Comparison of ENCODE assay signal across 10 cellular contexts in the genomic region with DNA sequence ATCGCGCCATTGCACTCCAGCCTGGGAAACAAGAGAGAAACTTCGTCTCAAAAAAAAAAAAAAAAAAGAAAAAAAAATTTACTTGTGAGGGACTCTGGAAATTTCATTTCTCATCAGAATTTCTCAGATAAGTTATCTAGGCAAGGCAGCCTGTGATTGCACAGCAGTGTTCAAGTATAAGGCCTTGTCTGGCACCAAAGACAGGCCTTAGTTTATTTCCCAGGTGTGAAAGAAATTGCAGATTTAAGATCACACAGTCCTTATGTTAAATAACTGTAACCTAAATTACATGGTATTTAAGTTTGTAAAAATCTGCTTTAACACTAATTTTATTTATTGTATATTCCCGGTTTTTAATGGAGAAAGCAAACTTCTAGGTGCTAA. TPM values are rescaled to one million over a fixed set of nuclear protein-coding genes. Genes with fewer than 3 reads are reported as not detected.
DNase-seq lines count a peak whose midpoint lies in the region; ATAC-seq, FAIRE-seq and TF ChIP-seq lines count a peak whose summit lies in the region.
"Had no signal": no experiment of that assay in that cellular context is flagged by ENCODE, and none has a peak within 500 bp of the region (broad histone marks: within the 10 kb centered on the region; RNA-seq: fewer than 3 reads in every experiment).

No MANE protein-coding gene starts in this region.

- no peak overlapping the region for H4K8ac ChIP-seq in H1 (ENCODE audit: extremely low read depth, insufficient read depth, low read length)
- no peak overlapping the region for H4K8ac ChIP-seq in trophoblast cell (ENCODE audit: low read depth, low read length)

- no peak overlapping the region for H4K12ac ChIP-seq in trophoblast cell (ENCODE audit: low read depth, low read length)

- no peaks in the 10 kb centered on the region for H3K27me3 ChIP-seq in DND-41 (ENCODE audit: insufficient read depth, low read length, poor library complexity)
- no peaks in the 10 kb centered on the region for H3K27me3 ChIP-seq in PC-3 (ENCODE audit: low read length)
- no peaks in the 10 kb centered on the region for H3K27me3 ChIP-seq in H1 (replicated peaks in 1 of 4; ENCODE audit: control insufficient read depth in 3 of 4, extremely low read depth in 1 of 4, insufficient read depth in 3 of 4, low read length in 3 of 4)
- no peaks in the 10 kb centered on the region for H3K27me3 ChIP-seq in trophoblast cell (ENCODE audit: insufficient read depth, low read length)

- WGBS in H1 (ENCODE audit: extremely low coverage in 1 of 2, insufficient coverage in 1 of 2, insufficient read length in 1 of 2, insufficient replicate concordance in 2 of 2, low coverage in 1 of 2, low lambda C conversion rate in 2 of 2, missing lambda C conversion rate in 1 of 2), 2 experiments = 63% methylated on average over 1 of the region's 4 CpGs; no CpG with 5 or more reads in 1 of the 2 experiments
- WGBS in trophoblast cell (ENCODE audit: extremely low coverage, insufficient coverage, insufficient read length) = no CpG with 5 or more reads among the region's 4 CpGs

- H3K36me3 ChIP-seq in DND-41 (ENCODE audit: insufficient read depth, low read length) (peaks cover 15% of the 10 kb centered on the region; the same call in 1 of the 2 replicates), PC-3 (ENCODE audit: low read depth, low read length) (peaks cover 7% of the 10 kb centered on the region), H1 (ENCODE audit: control insufficient read depth in 2 of 4, insufficient read depth in 4 of 4, low read length in 3 of 4) (no peaks in the 10 kb centered on the region), trophoblast cell (ENCODE audit: control insufficient read depth in 1 of 2, insufficient read depth in 2 of 2, low read length in 2 of 2) (no peaks in the 10 kb centered on the region)

- ATAC-seq in DND-41 (ENCODE audit: insufficient read depth, low read depth) (no peak), PC-3 (no peak), HG03521 (IDR thresholded peaks at IDR 0.05; ENCODE audit: unreplicated experiment) (no peak), GM18907 (IDR thresholded peaks at IDR 0.05; ENCODE audit: unreplicated experiment) (no peak), sciatic nerve (no peak)

- no peak for TF ChIP-seq EP300 in H1 (IDR thresholded peaks at IDR 0.05; ENCODE audit: borderline replicate concordance in 1 of 2, low read depth in 2 of 2, low read length in 2 of 2)

- H3K4me3 ChIP-seq in DND-41 (ENCODE audit: low read depth in 1 of 2, low read length in 2 of 2) = peak overlapping the region in 1 of 2 experiments; percentile 52; a peak in 2 of 4 replicates
- H3K4me3 ChIP-seq in PC-3 (ENCODE audit: low read length) = peak overlapping the region; percentile 96
- H3K4me3 ChIP-seq in H1 (ENCODE audit: extremely low read depth in 1 of 4, insufficient read depth in 2 of 4, low read depth in 3 of 4, low read length in 4 of 4) = peak overlapping the region in 1 of 4 experiments; percentile 99; a peak in 2 of 8 replicates
- no peak overlapping the region for H3K4me3 ChIP-seq in trophoblast cell (ENCODE audit: low read depth, low read length)

- no peak for FAIRE-seq in H1 (lab: Jason Lieb, UNC)

- no peak; a peak in 1 of 3 replicates for TF ChIP-seq POLR2A in H1 (IDR thresholded peaks at IDR 0.05; ENCODE audit: control extremely low read depth in 1 of 2, low read depth in 2 of 2, low read length in 2 of 2)

- no peak overlapping the region for H2BK15ac ChIP-seq in H1 (ENCODE audit: low read length)

- H2BK120ac ChIP-seq in H1 (replicated peaks; ENCODE audit: low read depth, low read length) (peak overlapping the region; percentile 91), trophoblast cell (ENCODE audit: insufficient read depth, low read length, poor library complexity) (no peak overlapping the region)

- no peaks in the 10 kb centered on the region for H3K9me2 ChIP-seq in PC-3 (replicated peaks; ENCODE audit: low read length)

- peak overlapping the region; percentile 32; the same call in 1 of the 2 replicates for H2BK5ac ChIP-seq in H1 (ENCODE audit: low read depth, low read length)
- no peak overlapping the region for H2BK5ac ChIP-seq in trophoblast cell (ENCODE audit: low read depth, low read length, poor library complexity)

- TF ChIP-seq CTCF in DND-41 (IDR thresholded peaks at IDR 0.05; ENCODE audit: borderline replicate concordance, extremely low read depth, low read length, poor library complexity, severe bottlenecking) = no peak
- no peak for TF ChIP-seq CTCF in PC-3 (conservative IDR thresholded peaks at IDR 0.05; ENCODE audit: low read depth, low read length)
- TF ChIP-seq CTCF in H1 (IDR thresholded peaks at IDR 0.05; ENCODE audit: control extremely low read depth in 1 of 3, insufficient read depth in 1 of 3, low read depth in 1 of 3, low read length in 3 of 3) = no peak

- no peak overlapping the region for H2BK20ac ChIP-seq in H1 (ENCODE audit: low read length)

- H3K4me1 ChIP-seq in DND-41 (ENCODE audit: insufficient read depth, low read length) (peaks cover 37% of the 10 kb centered on the region), PC-3 (ENCODE audit: insufficient read depth, low read length) (peaks cover 44% of the 10 kb centered on the region), H1 (replicated peaks in 1 of 4; ENCODE audit: control insufficient read depth in 3 of 4, insufficient read depth in 4 of 4, low read length in 3 of 4) (peaks cover 1 to 9% (median 4%) of the 10 kb centered on the region in 4 experiments; a peak in 4 of 7 replicates), trophoblast cell (ENCODE audit: control insufficient read depth in 1 of 2, insufficient read depth in 2 of 2, low read length in 2 of 2) (peaks cover 0 to 5% of the 10 kb centered on the region in 2 experiments)

- no peak overlapping the region for H2AK5ac ChIP-seq in H1 (ENCODE audit: low read depth, low read length)
- no peak overlapping the region for H2AK5ac ChIP-seq in trophoblast cell (ENCODE audit: low read length)

- H3K79me1 ChIP-seq in H1 (ENCODE audit: low read depth, low read length) (no peaks in the 10 kb centered on the region), trophoblast cell (ENCODE audit: low read length) (peaks cover 18% of the 10 kb centered on the region)

- H4K91ac ChIP-seq in H1 (replicated peaks; ENCODE audit: insufficient read length, low read length) = no peak overlapping the region
- no peak overlapping the region for H4K91ac ChIP-seq in trophoblast cell (ENCODE audit: low read depth, low read length)

- H3K27ac ChIP-seq in DND-41 (ENCODE audit: low read length) (peak overlapping the region; percentile 96), PC-3 (ENCODE audit: low read length) (peak overlapping the region; percentile 94), H1 (ENCODE audit: low read depth, low read length) (peak overlapping the region; percentile 91), trophoblast cell (ENCODE audit: low read depth, low read length) (peak overlapping the region; percentile 84)

- peak overlapping the region; percentile 84 for H3K9ac ChIP-seq in DND-41 (ENCODE audit: low read depth, low read length)
- peak overlapping the region; percentile 89 for H3K9ac ChIP-seq in PC-3 (ENCODE audit: low read length)
- H3K9ac ChIP-seq in H1 (replicated peaks in 1 of 4; ENCODE audit: extremely low read depth in 1 of 4, low read depth in 3 of 4, low read length in 3 of 4) = peak overlapping the region in 1 of 4 experiments; percentile 49; a peak in 2 of 7 replicates
- H3K9ac ChIP-seq in trophoblast cell (ENCODE audit: low read length) = no peak overlapping the region

- no peak overlapping the region for H2BK12ac ChIP-seq in H1 (ENCODE audit: low read depth, low read length)
- H2BK12ac ChIP-seq in trophoblast cell (ENCODE audit: low read length) = no peak overlapping the region

- no peak overlapping the region for H3K56ac ChIP-seq in H1 (replicated peaks; ENCODE audit: insufficient read length, low read depth, low read length)

- H3K23ac ChIP-seq in H1 (ENCODE audit: insufficient read length) (no peak overlapping the region), trophoblast cell (ENCODE audit: low read length) (no peak overlapping the region)

- BruUV-seq in PC-3 (replicated peaks; lab: Mats Ljungman, UMichigan) = no TSS peak

- H3K79me2 ChIP-seq in DND-41 (ENCODE audit: insufficient read depth, low read length) (peaks cover 30% of the 10 kb centered on the region), PC-3 (ENCODE audit: low read length) (peaks cover 49% of the 10 kb centered on the region), H1 (ENCODE audit: control insufficient read depth in 1 of 2, insufficient read depth in 2 of 2, low read length in 2 of 2) (peaks cover 0 to 29% of the 10 kb centered on the region in 2 experiments; a peak in 3 of 4 replicates), trophoblast cell (ENCODE audit: control insufficient read depth, insufficient read depth, low read length, poor library complexity) (peaks cover 18% of the 10 kb centered on the region)

- peak overlapping the region; percentile 94 for H4K5ac ChIP-seq in H1 (ENCODE audit: insufficient read length, low read depth, low read length)

- no peak for DNase-seq in DND-41
- DNase-seq in PC-3 = no peak
- no peak for DNase-seq in H1 (ENCODE audit: low read depth in 1 of 2, low spot score in 2 of 2)
- DNase-seq in trophoblast cell = no peak
- no peak for DNase-seq in sciatic nerve (ENCODE audit: low spot score)
- DNase-seq in NCI-H2107 treated with DMSO at 0.1 percent for 48 hours (lab: John Stamatoyannopoulos, UW; ENCODE audit: unreplicated experiment) = no peak
- DNase-seq: activated CD8-positive, alpha-beta memory T cell treated with anti-CD3 and anti-CD28 coated beads, Interleukin-2, amount 50 U/mL, for 48 hours; Kasumi-1 had no signal

- H3K4ac ChIP-seq in H1 (replicated peaks; ENCODE audit: insufficient read length, low read depth, low read length) (peak overlapping the region; percentile 93), trophoblast cell (ENCODE audit: low read depth, low read length) (no peak overlapping the region)

- CTCF ChIA-PET in PC-3 (lab: Charles Lee) = no interaction called here
- CTCF ChIA-PET in H1 (lab: Charles Lee; ENCODE audit: partially characterized antibody) = no interaction called here

- H3K4me2 ChIP-seq in DND-41 (ENCODE audit: insufficient read depth, low read length) = peak overlapping the region; percentile 62
- H3K4me2 ChIP-seq in PC-3 (ENCODE audit: low read length) = peak overlapping the region; percentile 80
- H3K4me2 ChIP-seq in H1 (ENCODE audit: insufficient read depth in 1 of 2, low read depth in 2 of 2, low read length in 2 of 2) = peak overlapping the region; percentile 71 to 80
- no peak overlapping the region for H3K4me2 ChIP-seq in trophoblast cell (ENCODE audit: low read length)

- H3K18ac ChIP-seq in H1 (ENCODE audit: extremely low read depth, low read length) = no peak overlapping the region; the same call in 1 of the 2 replicates
- H3K18ac ChIP-seq in trophoblast cell (ENCODE audit: low read length) = no peak overlapping the region

- H4K20me1 ChIP-seq in DND-41 (ENCODE audit: insufficient read depth, low read length) (peaks cover 28% of the 10 kb centered on the region), PC-3 (ENCODE audit: low read length) (peaks cover 28% of the 10 kb centered on the region), H1 (replicated peaks in 1 of 2; ENCODE audit: control insufficient read depth in 1 of 2, insufficient read depth in 2 of 2, low read length in 2 of 2) (peaks cover 7 to 13% of the 10 kb centered on the region in 2 experiments)

- H3F3A ChIP-seq in PC-3 (ENCODE audit: low read length, unreplicated experiment) = peaks cover 5% of the 10 kb centered on the region

- H2AFZ ChIP-seq in DND-41 (ENCODE audit: low read depth, low read length) = no peak overlapping the region
- H2AFZ ChIP-seq in PC-3 (ENCODE audit: low read length) = no peak overlapping the region
- H2AFZ ChIP-seq in H1 (ENCODE audit: low read length) = no peak overlapping the region
- no peak overlapping the region for H2AFZ ChIP-seq in trophoblast cell (ENCODE audit: insufficient read depth, low read length, poor library complexity)

- intact Hi-C loops in PC-3 (cut with micrococcal nuclease) (loop anchor here (1.0 to 10.0 kb wide), 6 partner anchors 18 to 1713 kb away; a partner anchor contains a TSS), sciatic nerve (cut with DNase I) (no loop called here)

- no peak for TF ChIP-seq RAD21 in H1 (IDR thresholded peaks at IDR 0.05 in 1 of 2, conservative IDR thresholded peaks at IDR 0.05 in 1 of 2; ENCODE audit: low read depth in 2 of 2, low read length in 2 of 2)

- no peaks in the 10 kb centered on the region; the same call in 1 of the 2 replicates for H3K23me2 ChIP-seq in H1 (ENCODE audit: low read depth, low read length)

- H3K14ac ChIP-seq in H1 (ENCODE audit: insufficient read length) (no peak overlapping the region), trophoblast cell (ENCODE audit: low read length) (no peak overlapping the region)

- POLR2A ChIA-PET in PC-3 (lab: Charles Lee; ENCODE audit: unreplicated experiment) (no interaction called here), H1 (lab: Charles Lee; ENCODE audit: partially characterized antibody) (interaction anchor here (2.8 to 17.3 kb wide), 12 partner anchors 18 to 1017 kb away, joined by 21 to 1244 read pairs (median 108); a partner anchor contains a TSS)

- H3K9me3 ChIP-seq in DND-41 (ENCODE audit: insufficient read depth, low read length, severe bottlenecking) (no peaks in the 10 kb centered on the region), PC-3 (ENCODE audit: low read length) (no peaks in the 10 kb centered on the region), H1 (ENCODE audit: insufficient read depth in 2 of 2, low read depth in 1 of 2, low read length in 1 of 2) (no peaks in the 10 kb centered on the region), trophoblast cell (ENCODE audit: insufficient read depth, low read depth, low read length) (no peaks in the 10 kb centered on the region)

RNA-seq across cellular contexts. Expression of gene HFE, which starts 34.8 kb away (rescaled TPM):
- total RNA-seq in PC-3 (2014; rRNA removed) (not detected in 2 replicates), sciatic nerve (13.9 TPM)
- 1.6 and 2.0 TPM in 2 replicates for total RNA-seq in H1 (2021; fragmentation: NEBNext Ultra II Directional; extraction: Animal tissue kit (Norgen Biotek cat#: 25700))
- 0.80 and 1.6 TPM in 2 replicates for polyA plus RNA-seq in H1 (2011; rRNA removed)
- 2.0 TPM for polyA plus RNA-seq in H1 (2011; cell fraction: cytosol; rRNA removed)
- 2.1 TPM for polyA plus RNA-seq in H1 (2011; cell fraction: nucleus; rRNA removed)
- polyA plus RNA-seq in H1 (2012, experiment 1 of 2) = 1.9 to 3.3 TPM (median 2.0 TPM) in 4 replicates
- polyA plus RNA-seq in H1 (2012, experiment 2 of 2) = 0.33 TPM
- 0.95 TPM for polyA plus RNA-seq in H1 (2013, experiment 1 of 2)
- polyA plus RNA-seq in H1 (2013, experiment 2 of 2) = 1.4 TPM
- polyA minus RNA-seq in H1 (2011; rRNA and poly(A)+ RNA removed) = 3.2 and 3.4 TPM in 2 replicates
- 1.5 TPM for polyA minus RNA-seq in H1 (2011; cell fraction: cytosol; rRNA and poly(A)+ RNA removed)
- polyA minus RNA-seq in H1 (2011; cell fraction: nucleus; rRNA and poly(A)+ RNA removed) = 3.6 TPM
- polyA plus RNA-seq in trophoblast cell (2013) = 1.7 and 1.8 TPM in 2 replicates
